Comparison of ENCODE assay signal across 22 cellular contexts in genomic region chr3:179766416-179767133, GRCh38.
DNase-seq lines count a peak whose midpoint lies in the region; ATAC-seq and TF ChIP-seq lines count a peak whose summit lies in the region.
"Had no signal": no experiment of that assay in that cellular context is flagged by ENCODE, and none has a peak within 500 bp of the region (broad histone marks: within the 10 kb centered on the region; RNA-seq: fewer than 3 reads in every experiment).

No MANE protein-coding gene starts in this region.

- H3K4me2 ChIP-seq in Loucy (ENCODE audit: low read depth, low read length, poor library complexity, severe bottlenecking): no peak overlapping the region

- intact Hi-C loops in Right ventricle myocardium inferior (cut with DNase I) (no loop called here), cardiac septum (cut with DNase I) (no loop called here), left ventricle myocardium inferior (cut with micrococcal nuclease) (no loop called here), left colon (cut with DNase I, micrococcal nuclease) (no loop called here)

- peak overlapping the region; percentile 14 for H3K9ac ChIP-seq in Loucy (ENCODE audit: low read depth, low read length, poor library complexity, severe bottlenecking)
- H3K9ac ChIP-seq: BLaER1 treated with 17β-estradiol and CSF1 and Interleukin-3, amounts not matched to agents 10 nM and 100 nM had no signal

- H3K4me3 ChIP-seq in Loucy (ENCODE audit: low read length, poor library complexity, severe bottlenecking) (no peak overlapping the region), left ventricle myocardium inferior (no peak overlapping the region), gastroesophageal sphincter (no peak overlapping the region), HAP-1 (no peak overlapping the region)
- H3K4me3 ChIP-seq: BLaER1 treated with 17β-estradiol and CSF1 and Interleukin-3, amounts not matched to agents 10 nM and 100 nM; GM12878 had no signal

- no peak overlapping the region for H2AFZ ChIP-seq in Loucy (ENCODE audit: low read length)

- H3K27ac ChIP-seq in left ventricle myocardium inferior (replicated peaks): peak overlapping the region; percentile 39
- no peak overlapping the region for H3K27ac ChIP-seq in gastroesophageal sphincter
- H3K27ac ChIP-seq: 22Rv1 had no signal

- in situ Hi-C loops in HAP-1 (cut with MboI; ENCODE audit: low sequenced_read_pairs): no loop called here

- H3K27me3 ChIP-seq in Loucy (ENCODE audit: insufficient read depth, low read length, poor library complexity, severe bottlenecking) (no peaks in the 10 kb centered on the region), left ventricle myocardium inferior (ENCODE audit: low read depth) (no peaks in the 10 kb centered on the region), gastroesophageal sphincter (no peaks in the 10 kb centered on the region), HAP-1 (ENCODE audit: low read depth) (no peaks in the 10 kb centered on the region)
- H3K27me3 ChIP-seq: BE2C; BLaER1 treated with 17β-estradiol and CSF1 and Interleukin-3, amounts not matched to agents 10 nM and 100 nM had no signal

- WGBS in gastroesophageal sphincter (ENCODE audit: low coverage in 1 of 2), 2 donors: 96 to 97% methylated on average over 4 of the region's 4 CpGs

- peak; percentile 66 for ATAC-seq in Right ventricle myocardium inferior
- ATAC-seq in gastroesophageal sphincter: no peak
- no peak for ATAC-seq in left colon
- ATAC-seq: GM12878, HCT116 had no signal

- H3F3A ChIP-seq in Loucy (ENCODE audit: low read depth): peaks cover 10% of the 10 kb centered on the region

- H3K9me3 ChIP-seq in Loucy (ENCODE audit: insufficient read depth, low read depth, low read length): no peaks in the 10 kb centered on the region
- no peaks in the 10 kb centered on the region for H3K9me3 ChIP-seq in left ventricle myocardium inferior (replicated peaks)
- no peaks in the 10 kb centered on the region for H3K9me3 ChIP-seq in gastroesophageal sphincter
- H3K9me3 ChIP-seq in HAP-1: no peaks in the 10 kb centered on the region
- H3K9me3 ChIP-seq: BE2C had no signal

- no peak for DNase-seq in Right ventricle myocardium inferior (ENCODE audit: missing footprints)
- no peak for DNase-seq in cardiac septum (ENCODE audit: low spot score)
- DNase-seq in left ventricle myocardium inferior: no peak
- DNase-seq in left colon: no peak
- no peak for DNase-seq in HAP-1 (ENCODE audit: low spot score in 2 of 2)
- DNase-seq: ACHN; AML-193; BE2C; CD4-positive, alpha-beta T cell; CD8-positive, alpha-beta memory T cell; DMS 273 treated with DMSO at 0.1 percent for 48 hours; DMS79; EL; GDM1; GOT3; H7 had no signal

- TF ChIP-seq CTCF in Loucy (conservative IDR thresholded peaks at IDR 0.05; ENCODE audit: low read length) (no peak), left ventricle myocardium inferior (IDR thresholded peaks at IDR 0.05; ENCODE audit: borderline replicate concordance) (no peak), gastroesophageal sphincter (IDR thresholded peaks at IDR 0.05) (no peak)

- no peaks in the 10 kb centered on the region for H3K9me2 ChIP-seq in Loucy (replicated peaks; ENCODE audit: low read depth, low read length)

- no peak for TF ChIP-seq POLR2A in gastroesophageal sphincter (IDR thresholded peaks at IDR 0.05)

- H3K36me3 ChIP-seq in Loucy (ENCODE audit: insufficient read depth, low read length) (peaks cover 36% of the 10 kb centered on the region; the same call in 1 of the 2 replicates), left ventricle myocardium inferior (peaks cover 73% of the 10 kb centered on the region), gastroesophageal sphincter (peaks cover 0 to 87% of the 10 kb centered on the region in 2 donors), HAP-1 (replicated peaks) (peaks cover 26% of the 10 kb centered on the region)

- H3K4me1 ChIP-seq in Loucy (ENCODE audit: insufficient read depth, low read length, poor library complexity, severe bottlenecking): peaks cover 44% of the 10 kb centered on the region
- peaks cover 39% of the 10 kb centered on the region for H3K4me1 ChIP-seq in left ventricle myocardium inferior
- H3K4me1 ChIP-seq in gastroesophageal sphincter: no peaks in the 10 kb centered on the region
- no peaks in the 10 kb centered on the region for H3K4me1 ChIP-seq in HAP-1

- TF ChIP-seq EP300 in gastroesophageal sphincter (IDR thresholded peaks at IDR 0.05): no peak

- no peaks in the 10 kb centered on the region for H4K20me1 ChIP-seq in Loucy (ENCODE audit: insufficient read depth, low read length, poor library complexity, severe bottlenecking)
- H4K20me1 ChIP-seq: BLaER1 treated with 17β-estradiol and CSF1 and Interleukin-3, amounts not matched to agents 10 nM and 100 nM had no signal

- H3K79me2 ChIP-seq in Loucy (ENCODE audit: insufficient read depth, low read length): no peaks in the 10 kb centered on the region
